In the genomic region with DNA sequence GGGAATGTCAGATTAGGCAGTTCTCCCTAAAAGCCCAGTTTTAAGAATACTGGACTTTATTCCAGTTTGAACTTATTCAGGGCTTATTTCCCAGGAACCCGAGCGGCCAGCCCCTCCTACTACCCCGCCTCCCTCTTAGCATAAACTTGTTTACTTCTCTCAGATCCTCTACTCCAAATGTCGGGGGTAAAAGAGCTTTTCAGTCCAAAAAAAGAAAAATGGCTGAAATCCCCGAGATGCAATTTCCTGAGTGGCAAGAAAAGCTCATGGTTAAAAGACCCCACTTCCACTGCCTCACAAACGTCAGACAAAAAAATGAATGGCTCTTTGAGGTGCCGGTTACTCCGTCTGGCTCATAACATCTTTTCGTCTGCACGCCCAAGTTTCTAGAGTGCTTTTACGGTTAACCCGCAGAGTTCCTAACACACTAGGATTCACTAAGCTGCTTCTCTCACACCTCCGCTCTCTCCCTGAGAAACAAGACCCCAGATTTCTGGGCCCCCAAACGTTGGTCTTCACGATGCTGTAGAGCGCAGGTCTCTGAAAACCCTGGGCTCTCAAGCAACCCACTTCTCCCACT, we compare ENCODE assay signal across 8 cellular contexts. TPM values are rescaled to one million over a fixed set of nuclear protein-coding genes. Genes with fewer than 3 reads are reported as not detected.
DNase-seq lines count a peak whose midpoint lies in the region; TF ChIP-seq lines count a peak whose summit lies in the region.

No MANE protein-coding gene starts in this region.

- H3K36me3 ChIP-seq in SU-DHL-6 (ENCODE audit: low read length), result no peaks in the 10 kb centered on the region
- no peaks in the 10 kb centered on the region for H3K36me3 ChIP-seq in urinary bladder (ENCODE audit: insufficient read depth)

- H3K9ac ChIP-seq in SU-DHL-6 (ENCODE audit: low read length), result peak overlapping the region; percentile 75

- H3K9me3 ChIP-seq in SU-DHL-6 (ENCODE audit: insufficient read depth, low read length), result no peaks in the 10 kb centered on the region

- H3K36me3 Mint-ChIP-seq in CD14-positive monocyte, result peaks cover 34 to 59% of the 10 kb centered on the region in 2 donors

- 0 out of 2 replicates have a peak, but pooled peaks cover 10% of the 10 kb centered on the region for H3F3A ChIP-seq in SU-DHL-6 (ENCODE audit: insufficient read depth)

- intact Hi-C loops in CD14-positive monocyte (cut with micrococcal nuclease), result loop anchor here in 1 of 2 donors (5.0 to 10.0 kb wide), 3 partner anchors 34 to 367 kb away; a partner anchor contains a TSS

- H3K4me1 Mint-ChIP-seq in CD14-positive monocyte, result peaks cover 5% of the 10 kb centered on the region

- TF ChIP-seq CTCF in HL-60 (IDR thresholded peaks at IDR 0.05; ENCODE audit: insufficient read depth, low read length) (no peak), SU-DHL-6 (IDR thresholded peaks at IDR 0.05; ENCODE audit: insufficient read depth, low read length, poor library complexity, severe bottlenecking) (no peak), epithelial cell of proximal tubule (conservative IDR thresholded peaks at IDR 0.05; ENCODE audit: low read depth, low read length) (no peak), CD14-positive monocyte (IDR thresholded peaks at IDR 0.05) (no peak)

- no peaks in the 10 kb centered on the region for H3K27me3 ChIP-seq in HL-60 (ENCODE audit: insufficient read depth, poor library complexity, severe bottlenecking)
- H3K27me3 ChIP-seq in SU-DHL-6 (ENCODE audit: low read length), result no peaks in the 10 kb centered on the region

- H3K27me3 Mint-ChIP-seq in CD14-positive monocyte (ENCODE audit: low read depth in 3 of 3), result no peaks in the 10 kb centered on the region

- peak overlapping the region; percentile 93 for H2AFZ ChIP-seq in SU-DHL-6 (ENCODE audit: low read depth, low read length, severe bottlenecking)

- H3K4me1 ChIP-seq in urinary bladder (ENCODE audit: insufficient read depth), result peaks cover 2% of the 10 kb centered on the region

- no peak overlapping the region for H3K27ac Mint-ChIP-seq in CD14-positive monocyte

- under 1% methylated on average over 16 of the region's 16 CpGs for WGBS in urinary bladder

- no peaks in the 10 kb centered on the region for H4K20me1 ChIP-seq in SU-DHL-6 (ENCODE audit: low read depth, low read length)

- H3K9me2 ChIP-seq in SU-DHL-6 (replicated peaks; ENCODE audit: insufficient read depth, low read length), result no peaks in the 10 kb centered on the region

- H3K27ac ChIP-seq in HL-60 (replicated peaks), result peak overlapping the region; percentile 92
- peak overlapping the region; percentile 83 for H3K27ac ChIP-seq in SU-DHL-6 (ENCODE audit: low read depth, low read length)
- H3K27ac ChIP-seq in urinary bladder (ENCODE audit: low read depth), result peak overlapping the region; percentile 53

- H3K79me2 ChIP-seq in SU-DHL-6 (ENCODE audit: insufficient read depth, low read length), result peaks cover 32% of the 10 kb centered on the region

- peak overlapping the region; percentile 78 for H3K4me3 ChIP-seq in HL-60 (replicated peaks; ENCODE audit: insufficient read depth, low read length)
- peak overlapping the region; percentile 83 for H3K4me3 ChIP-seq in SU-DHL-6 (ENCODE audit: insufficient read depth, low read length, poor library complexity, severe bottlenecking)
- H3K4me3 ChIP-seq in epithelial cell of proximal tubule (ENCODE audit: low read depth, low read length), result peak overlapping the region; percentile 87
- H3K4me3 ChIP-seq in urinary bladder (ENCODE audit: low read depth, low read length), result peak overlapping the region; percentile 78

- no peak overlapping the region for H3K4me3 Mint-ChIP-seq in CD14-positive monocyte

- no peaks in the 10 kb centered on the region for H3K9me3 Mint-ChIP-seq in CD14-positive monocyte

- DNase-seq in NCI-H510A treated with DMSO at 0.1 percent for 48 hours (lab: John Stamatoyannopoulos, UW) (peak; percentile 13), NCI-H510A (lab: John Stamatoyannopoulos, UW) (no peak), HL-60 (ENCODE audit: low read depth in 1 of 2, low spot score in 1 of 2) (no peak), epithelial cell of proximal tubule (ENCODE audit: low read depth) (no peak), mucosa of gallbladder (ENCODE audit: low spot score) (peak; percentile 20), CD14-positive monocyte (ENCODE audit: low spot score) (no peak)

- H3K4me2 ChIP-seq in SU-DHL-6 (ENCODE audit: low read depth, low read length, poor library complexity, severe bottlenecking), result peak overlapping the region; percentile 75

RNA-seq across cellular contexts. Expression of a gene that starts 0.4 kb away (rescaled TPM):
- total RNA-seq in epithelial cell of proximal tubule (27.9 and 38.2 TPM in 2 replicates), mucosa of gallbladder (55.7 TPM), urinary bladder (45.8 TPM)
- polyA plus RNA-seq in urinary bladder (33.9 TPM), CD14-positive monocyte (10 to 100 TPM in 1 of 2 donors, 1 to 10 TPM in 1; 9.8 to 17.6 TPM)

RNA-seq across cellular contexts. Expression of a gene that starts 0.9 kb away (rescaled TPM):
- total RNA-seq in epithelial cell of proximal tubule (49.6 and 82.9 TPM in 2 replicates), mucosa of gallbladder (1.5 TPM), urinary bladder (25.4 TPM)
- polyA plus RNA-seq in urinary bladder (0.43 TPM), CD14-positive monocyte (not detected)

RNA-seq across cellular contexts. Expression of a gene that starts 35.1 kb away (rescaled TPM):
- 29.3 and 34.4 TPM in 2 replicates for total RNA-seq in epithelial cell of proximal tubule
- total RNA-seq in mucosa of gallbladder, result 21.8 TPM
- total RNA-seq in urinary bladder, result 44.1 TPM
- 20.1 TPM for polyA plus RNA-seq in urinary bladder
- polyA plus RNA-seq in CD14-positive monocyte, result 10 to 100 TPM; 12.8 to 15.9 TPM

RNA-seq across cellular contexts. Expression of a gene that starts 38.8 kb away (rescaled TPM):
- 1.0 and 3.1 TPM in 2 replicates for total RNA-seq in epithelial cell of proximal tubule
- total RNA-seq in mucosa of gallbladder, result 17.0 TPM
- 6.7 TPM for total RNA-seq in urinary bladder
- polyA plus RNA-seq in urinary bladder, result 1.7 TPM
- polyA plus RNA-seq in CD14-positive monocyte, result not detected

Comparison
In these comparisons a context has a peak if more than half of its experiments do, and no peak if none do; other contexts are left out.
1. DNase-seq: peak in NCI-H510A treated with DMSO at 0.1 percent for 48 hours (single experiment) and mucosa of gallbladder (single experiment); none in NCI-H510A (single experiment), HL-60 (0 of 2), epithelial cell of proximal tubule (single experiment) and CD14-positive monocyte (single experiment).
2. RNA of a gene that starts 0.9 kb away (total RNA-seq): 49.6 to 82.9 TPM in epithelial cell of proximal tubule and 25.4 TPM in urinary bladder (single experiment); 1.5 TPM in mucosa of gallbladder (single experiment); every median in the first group is over 10 times any median in the second.
3. Peak in every context shown above with its lines, with median percentiles within 50 percentile points of each other: H3K27ac ChIP-seq and H3K4me3 ChIP-seq.